7 cellular contexts compared by ENCODE assay signal in genomic region chr19:35545855-35546381, GRCh38. TPM values are rescaled to one million over a fixed set of nuclear protein-coding genes. Genes with fewer than 3 reads are reported as not detected.
DNase-seq lines count a peak whose midpoint lies in the region; ATAC-seq and TF ChIP-seq lines count a peak whose summit lies in the region.

No MANE protein-coding gene starts in this region.

- WGBS in gastroesophageal sphincter (ENCODE audit: low coverage in 1 of 2), 2 donors, result 0 to 5% methylated on average over 4 to 8 of the region's 27 CpGs
- under 1% methylated on average over 27 of the region's 27 CpGs for WGBS in prostate gland

- H3K4me1 ChIP-seq in NT2/D1 (ENCODE audit: insufficient read depth, insufficient read length) (peaks cover 7% of the 10 kb centered on the region), gastroesophageal sphincter (peaks cover 0 to 44% (median 15%) of the 10 kb centered on the region in 3 donors), prostate gland (replicated peaks) (peaks cover 6% of the 10 kb centered on the region)

- DNase-seq in NT2/D1 (ENCODE audit: low read depth, low spot score) (no peak), prostate gland (ENCODE audit: low spot score) (no peak), SHP77 (lab: John Stamatoyannopoulos, UW) (no peak)
- peak; percentile 44 for DNase-seq in activated T-helper 9 cell treated with anti-CD3 and anti-CD28 coated beads, Interleukin-2, amount 50 U/mL, for 16 hours (ENCODE audit: low read depth)

- TF ChIP-seq CTCF in gastroesophageal sphincter (IDR thresholded peaks at IDR 0.05) (no peak), prostate gland (IDR thresholded peaks at IDR 0.05) (no peak)

- H3K27me3 ChIP-seq in NT2/D1 (ENCODE audit: insufficient read depth, insufficient read length) (no peaks in the 10 kb centered on the region), gastroesophageal sphincter (no peaks in the 10 kb centered on the region), prostate gland (replicated peaks; ENCODE audit: insufficient read depth) (no peaks in the 10 kb centered on the region)

- peak overlapping the region; percentile 99 for H3K9ac ChIP-seq in NT2/D1 (ENCODE audit: insufficient read length, low read depth)

- TF ChIP-seq POLR2A in gastroesophageal sphincter (IDR thresholded peaks at IDR 0.05) (no peak), prostate gland (IDR thresholded peaks at IDR 0.05) (no peak)

- H3K9me3 ChIP-seq in NT2/D1 (ENCODE audit: insufficient read depth, low read length) (no peaks in the 10 kb centered on the region), gastroesophageal sphincter (no peaks in the 10 kb centered on the region), prostate gland (no peaks in the 10 kb centered on the region)

- H3K36me3 ChIP-seq in NT2/D1 (ENCODE audit: insufficient read depth, insufficient read length, low read length) (peaks cover 72% of the 10 kb centered on the region), gastroesophageal sphincter (peaks cover 0 to 23% of the 10 kb centered on the region in 2 donors), prostate gland (no peaks in the 10 kb centered on the region)

- TF ChIP-seq EP300 in gastroesophageal sphincter (IDR thresholded peaks at IDR 0.05), result no peak

- peak overlapping the region; percentile 91 for H3K4me3 ChIP-seq in NT2/D1 (ENCODE audit: insufficient read length, low read depth)
- H3K4me3 ChIP-seq in gastroesophageal sphincter, result peak overlapping the region; percentile 50 to 82
- peak overlapping the region; percentile 55 to 80 for H3K4me3 ChIP-seq in prostate gland

- H3K27ac ChIP-seq in gastroesophageal sphincter (peak overlapping the region; percentile 59 to 91 (median 86)), prostate gland (peak overlapping the region; percentile 60 to 72)

- intact Hi-C loops in prostate gland (cut with DNase I), result loop anchor here (5.0 kb wide), 2 partner anchors 81 to 101 kb away; partner anchors contain the start of genes COX6B1 and RBM42

- ATAC-seq in GM18520 (IDR thresholded peaks at IDR 0.05; ENCODE audit: unreplicated experiment), result peak; percentile 37
- peak; percentile 35 for ATAC-seq in HG02885 (IDR thresholded peaks at IDR 0.05; ENCODE audit: poor library complexity, unreplicated experiment)
- ATAC-seq in gastroesophageal sphincter, result peak; percentile 46

RNA-seq across cellular contexts. Expression of gene TMEM147, which starts 0.5 kb away (rescaled TPM):
- total RNA-seq in gastroesophageal sphincter (10 to 100 TPM; 60.0 to 82.6 (median 64.1) TPM), prostate gland (100 to 1,000 TPM; 105 to 120 TPM)

RNA-seq across cellular contexts. Expression of gene GAPDHS, which starts 12.7 kb away (rescaled TPM):
- not detected for total RNA-seq in gastroesophageal sphincter
- total RNA-seq in prostate gland, result 10 to 100 TPM in 1 of 2 donors, not detected in 1; 13.4 TPM

RNA-seq across cellular contexts. Expression of gene ATP4A, which starts 17.5 kb away (rescaled TPM):
- total RNA-seq in gastroesophageal sphincter (not detected), prostate gland (1 to 10 TPM in 1 of 2 donors, not detected in 1; 1.9 TPM)

RNA-seq across cellular contexts. Expression of gene SBSN, which starts 17.8 kb away (rescaled TPM):
- 10 to 100 TPM in 1 of 4 donors, 1 to 10 TPM in 2, not detected in 1; 1.0 to 13.4 (median 1.2) TPM for total RNA-seq in gastroesophageal sphincter
- total RNA-seq in prostate gland, result 1 to 10 TPM in 1 of 2 donors, under 1 TPM in 1; 0.32 to 4.9 TPM

RNA-seq across cellular contexts. Expression of gene DMKN, which starts 32.5 kb away (rescaled TPM):
- total RNA-seq in gastroesophageal sphincter, result 10 to 100 TPM in 2 of 4 donors, 1 to 10 TPM in 2; 5.6 to 20.0 (median 9.0) TPM
- total RNA-seq in prostate gland, result 10 to 100 TPM; 50.9 to 80.5 TPM
